ENCODE assay signal across 8 cellular contexts in the genomic region with DNA sequence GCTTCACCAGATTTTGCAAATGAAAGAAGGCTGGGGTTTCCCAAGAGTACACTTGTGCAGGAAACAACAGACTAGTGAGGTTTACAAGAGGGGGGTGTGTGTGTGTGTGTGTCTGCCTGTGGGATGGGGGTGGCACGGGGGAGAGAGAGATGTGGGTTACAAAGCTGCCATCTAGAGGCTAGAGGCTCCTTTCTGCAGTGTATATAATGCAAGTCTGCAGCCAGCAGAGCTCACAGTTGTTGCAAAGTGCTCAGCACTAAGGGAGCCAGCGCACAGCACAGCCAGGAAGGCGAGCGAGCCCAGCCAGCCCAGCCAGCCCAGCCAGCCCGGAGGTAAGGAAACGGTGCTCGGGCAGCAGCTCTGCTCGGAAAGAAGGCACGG. TPM values are rescaled to one million over a fixed set of nuclear protein-coding genes. Genes with fewer than 3 reads are reported as not detected.
A peak's percentile ranks its signal among the peaks of the same experiment; 100 is the strongest.
DNase-seq lines count a peak whose midpoint lies in the region; ATAC-seq and TF ChIP-seq lines count a peak whose summit lies in the region.

A gene (plus strand): TSS at position 233 of the 381 bp plus-strand sequence. CDS start 10,641 bp downstream, outside the sequence.

- TF ChIP-seq CTCF in retinal pigment epithelial cell (conservative IDR thresholded peaks at IDR 0.05; ENCODE audit: low read depth, low read length): peak; percentile 46

- peak; percentile 76 for ATAC-seq in GM21737 (IDR thresholded peaks at IDR 0.05; ENCODE audit: unreplicated experiment)

- H3K4me3 ChIP-seq in Karpas-422 (ENCODE audit: low read length) (no peak within 1 kb of the TSS), retinal pigment epithelial cell (ENCODE audit: low read length) (peak within 1 kb of the TSS; percentile 34)

- H3K27me3 ChIP-seq in Karpas-422 (ENCODE audit: low read length): 0 out of 2 replicates have a peak, but pooled peaks cover 3% of the 10 kb centered on the region

- H3K9me2 ChIP-seq in Karpas-422 (replicated peaks; ENCODE audit: insufficient read depth, low read length): no peaks in the 10 kb centered on the region

- H3K9me3 ChIP-seq in Karpas-422 (ENCODE audit: low read length): no peaks in the 10 kb centered on the region

- H3K4me2 ChIP-seq in Karpas-422 (ENCODE audit: low read depth, low read length, poor library complexity, severe bottlenecking): no peak within 1 kb of the TSS

- H2AFZ ChIP-seq in Karpas-422 (ENCODE audit: low read length): no peak within 1 kb of the TSS

- H3K4me1 ChIP-seq in Karpas-422 (ENCODE audit: low read length): peaks cover 26% of the 10 kb centered on the region

- no peak within 1 kb of the TSS for H3K9ac ChIP-seq in Karpas-422 (ENCODE audit: low read length)

- H3K79me2 ChIP-seq in Karpas-422 (ENCODE audit: low read length): no peaks in the 10 kb centered on the region

- peaks cover 3% of the 10 kb centered on the region; the same call in 1 of the 2 replicates for H4K20me1 ChIP-seq in Karpas-422 (ENCODE audit: insufficient read depth, low read depth, low read length)

- no peaks in the 10 kb centered on the region for H3K36me3 ChIP-seq in Karpas-422 (ENCODE audit: insufficient read depth, low read length)

- DNase-seq in EH (ENCODE audit: low read depth) (peak; percentile 62), Karpas-422 (peak; percentile 84), SKM-1 treated with dmso at 0.1 percent for 144 hours (lab: John Stamatoyannopoulos, UW; ENCODE audit: unreplicated experiment) (peak; percentile 51), anterior cingulate cortex (lab: John Stamatoyannopoulos, UW) (peak in 52 of 58 donors; percentile 33 to 89 (median 67)), hippocampal formation (lab: John Stamatoyannopoulos, UW) (peak; percentile 58 to 90), retinal pigment epithelial cell (ENCODE audit: low read depth) (no peak), cortex of kidney (lab: John Stamatoyannopoulos, UW) (no peak)

- H3K27ac ChIP-seq in Karpas-422 (ENCODE audit: low read length): no peak within 1 kb of the TSS

RNA-seq across cellular contexts. Expression of the gene that starts here (rescaled TPM):
- 0.40 TPM in 1 of 2 replicates, not detected in the other for total RNA-seq in Karpas-422 (2014; rRNA removed; shearing (Covaris generic); ENCODE audit: low replicate concordance)

Comparison
In these comparisons a context has a peak if more than half of its experiments do, and no peak if none do; other contexts are left out.
1. Peak in DNase-seq in Karpas-422; RNA of the gene not detected or under 1 TPM.
2. DNase-seq: peak in EH (single experiment), SKM-1 treated with dmso at 0.1 percent for 144 hours (single experiment), anterior cingulate cortex (52 of 58) and hippocampal formation (2 of 2); none in retinal pigment epithelial cell (single experiment) and cortex of kidney (single experiment).